Comparison of ENCODE assay signal across 28 cellular contexts in genomic region chr4:102754044-102754443, GRCh38. TPM values are rescaled to one million over a fixed set of nuclear protein-coding genes. Genes with fewer than 3 reads are reported as not detected.
DNase-seq lines count a peak whose midpoint lies in the region; ATAC-seq, FAIRE-seq and TF ChIP-seq lines count a peak whose summit lies in the region.
"Had no signal": no experiment of that assay in that cellular context is flagged by ENCODE, and none has a peak within 500 bp of the region (broad histone marks: within the 10 kb centered on the region; RNA-seq: fewer than 3 reads in every experiment).

No MANE protein-coding gene starts in this region.

- no peak overlapping the region for H3K27ac ChIP-seq in RWPE2 (ENCODE audit: poor library complexity, severe bottlenecking)
- H3K27ac ChIP-seq: 22Rv1, BLaER1, SK-N-MC had no signal

- no peak for TF ChIP-seq CTCF in RWPE2 (IDR thresholded peaks at IDR 0.05; ENCODE audit: poor library complexity, severe bottlenecking)

- H3K4me3 ChIP-seq in RWPE2 (ENCODE audit: severe bottlenecking), result no peak overlapping the region
- H3K4me3 ChIP-seq: BLaER1, K562, MG63, SK-N-MC had no signal

- DNase-seq in HCEC 1CT (peak; percentile 18), RWPE2 (ENCODE audit: low spot score) (no peak), hepatic stellate cell (ENCODE audit: low spot score) (peak; percentile 12), HPDE6-E6E7 (ENCODE audit: extremely low spot score) (no peak), T-helper 17 cell (no peak), NCI-H510A treated with DMSO at 0.1 percent for 48 hours (lab: John Stamatoyannopoulos, UW) (no peak)
- DNase-seq: ACHN; CD4-positive, alpha-beta T cell; DMS53; Kasumi-1; MG63; NCI-H1105 treated with DMSO at 0.1 percent for 48 hours; NCI-H146; NCI-H1930; NCI-H2107; NCI-H446; NCI-H526; SIG-M5; SW 1271 had no signal

- no peaks in the 10 kb centered on the region for H3K27me3 Mint-ChIP-seq in T-helper 17 cell
- H3K27me3 Mint-ChIP-seq: CD4-positive, alpha-beta T cell had no signal

- peaks cover 22% of the 10 kb centered on the region for H3K4me1 Mint-ChIP-seq in T-helper 17 cell

- no peak overlapping the region for H3K27ac Mint-ChIP-seq in T-helper 17 cell
- H3K27ac Mint-ChIP-seq: CD4-positive, alpha-beta T cell had no signal

- peak; percentile 40; the same call in 2 of the 3 replicates for ATAC-seq in RWPE2 (ENCODE audit: low read depth)
- no peak for ATAC-seq in T-helper 17 cell
- ATAC-seq in HG03354 (IDR thresholded peaks at IDR 0.05; ENCODE audit: poor library complexity, severe bottlenecking, unreplicated experiment), result no peak
- ATAC-seq: HepG2, K562 had no signal

- no peaks in the 10 kb centered on the region for H3K9me3 ChIP-seq in RWPE2 (ENCODE audit: severe bottlenecking)
- H3K9me3 ChIP-seq in T-helper 17 cell (ENCODE audit: control insufficient read depth, low read length, poor library complexity, severe bottlenecking), result no peaks in the 10 kb centered on the region
- H3K9me3 ChIP-seq: MG63 had no signal

- no peak overlapping the region for H3K4me3 Mint-ChIP-seq in T-helper 17 cell
- H3K4me3 Mint-ChIP-seq: CD4-positive, alpha-beta T cell had no signal

- peaks cover 3% of the 10 kb centered on the region for H3K4me1 ChIP-seq in RWPE2 (ENCODE audit: insufficient read depth, poor library complexity, severe bottlenecking)

- H3K36me3 Mint-ChIP-seq in T-helper 17 cell (ENCODE audit: low read depth), result peaks cover 2% of the 10 kb centered on the region

- no peaks in the 10 kb centered on the region for H3K27me3 ChIP-seq in RWPE2 (ENCODE audit: insufficient read depth, poor library complexity, severe bottlenecking)
- H3K27me3 ChIP-seq: BLaER1, MG63 had no signal

- H3K36me3 ChIP-seq in RWPE2 (ENCODE audit: low read depth), result no peaks in the 10 kb centered on the region
- H3K36me3 ChIP-seq: MG63 had no signal

- peak; percentile 53 for FAIRE-seq in A204.1 (lab: Jason Lieb, UNC)
- FAIRE-seq: D721Med, GM12892, HepG2, K562 had no signal

RNA-seq across cellular contexts. Expression of gene MANBA, which starts 6.7 kb away (rescaled TPM):
- 10 to 100 TPM; 20.0 to 27.0 TPM for total RNA-seq in T-helper 17 cell

Comparison
In these comparisons a context has a peak if more than half of its experiments do, and no peak if none do; other contexts are left out.
1. DNase-seq: peak in HCEC 1CT (single experiment) and hepatic stellate cell (single experiment); none in RWPE2 (single experiment), HPDE6-E6E7 (single experiment), T-helper 17 cell (0 of 3) and NCI-H510A treated with DMSO at 0.1 percent for 48 hours (single experiment).